ENCODE assay signal across 15 cellular contexts in the genomic region with DNA sequence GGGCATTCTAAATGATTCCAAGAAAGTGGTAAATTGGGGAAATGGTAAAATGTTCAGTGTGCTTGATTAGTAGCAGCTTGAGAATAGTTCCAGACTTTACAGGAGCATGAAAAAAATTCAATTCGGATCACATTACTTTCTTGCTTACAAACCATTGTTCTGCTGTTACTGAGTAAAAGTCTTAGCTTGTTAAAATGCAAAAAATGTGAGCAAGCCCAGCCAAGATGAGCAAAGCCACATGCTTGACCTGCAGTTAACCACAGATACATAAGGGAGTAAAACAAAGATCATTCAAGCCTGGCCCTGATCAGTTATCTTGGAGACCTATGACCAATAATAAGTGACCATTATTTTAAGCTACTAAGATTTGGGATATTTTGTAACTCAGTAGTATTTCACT.
DNase-seq lines count a peak whose midpoint lies in the region; ATAC-seq and TF ChIP-seq lines count a peak whose summit lies in the region.
"Had no signal": no experiment of that assay in that cellular context is flagged by ENCODE, and none has a peak within 500 bp of the region (broad histone marks: within the 10 kb centered on the region; RNA-seq: fewer than 3 reads in every experiment).

No MANE protein-coding gene starts in this region.

- no CpG with 5 or more reads among the region's 1 CpG for WGBS in mesenchymal stem cell

- H3K4me1 Mint-ChIP-seq in activated T-cell treated with anti-CD3 and anti-CD28 coated beads, Interleukin-2, amount 50 U/mL, for 72 hours (ENCODE audit: low read depth): no peaks in the 10 kb centered on the region

- H3K4me3 Mint-ChIP-seq in activated T-cell treated with anti-CD3 and anti-CD28 coated beads, Interleukin-2, amount 50 U/mL, for 72 hours: no peak overlapping the region

- no peaks in the 10 kb centered on the region for H3K36me3 ChIP-seq in mesenchymal stem cell (ENCODE audit: control insufficient read depth in 1 of 2, insufficient read depth in 2 of 2, low read depth in 1 of 2, low read length in 2 of 2)
- H3K36me3 ChIP-seq: transverse colon had no signal

- H3K23ac ChIP-seq in mesenchymal stem cell (ENCODE audit: low read length in 2 of 2): no peak overlapping the region

- no peak overlapping the region for H3K4ac ChIP-seq in mesenchymal stem cell (ENCODE audit: low read depth in 1 of 2, low read length in 2 of 2)

- no peaks in the 10 kb centered on the region for H3K9me3 ChIP-seq in mesenchymal stem cell (ENCODE audit: control insufficient read depth, low read length)
- H3K9me3 ChIP-seq: transverse colon had no signal

- H3K27me3 Mint-ChIP-seq in activated T-cell treated with anti-CD3 and anti-CD28 coated beads, Interleukin-2, amount 50 U/mL, for 72 hours (ENCODE audit: low read depth): peaks cover 4% of the 10 kb centered on the region

- no peak overlapping the region for H3K27ac Mint-ChIP-seq in activated naive CD4-positive, alpha-beta T cell treated with anti-CD3 and anti-CD28 coated beads, Interleukin-2, amount 50 U/mL, for 72 hours
- no peak overlapping the region for H3K27ac Mint-ChIP-seq in activated T-cell treated with anti-CD3 and anti-CD28 coated beads, Interleukin-2, amount 50 U/mL, for 72 hours

- no peak overlapping the region for H2BK120ac ChIP-seq in mesenchymal stem cell (ENCODE audit: low read depth, low read length)

- no peak for ATAC-seq in activated naive CD4-positive, alpha-beta T cell treated with anti-CD3 and anti-CD28 coated beads, Interleukin-2, amount 50 U/mL, for 72 hours
- ATAC-seq in activated T-cell treated with anti-CD3 and anti-CD28 coated beads, Interleukin-2, amount 50 U/mL, for 72 hours (replicated peaks in 1 of 2): no peak
- ATAC-seq: Right ventricle myocardium inferior had no signal

- H2BK12ac ChIP-seq in mesenchymal stem cell (ENCODE audit: low read length in 2 of 2): no peak overlapping the region

- no peak overlapping the region for H3K9ac ChIP-seq in mesenchymal stem cell (ENCODE audit: low read length)

- H3K36me3 Mint-ChIP-seq in activated naive CD4-positive, alpha-beta T cell treated with anti-CD3 and anti-CD28 coated beads, Interleukin-2, amount 50 U/mL, for 72 hours: no peaks in the 10 kb centered on the region
- H3K36me3 Mint-ChIP-seq in activated T-cell treated with anti-CD3 and anti-CD28 coated beads, Interleukin-2, amount 50 U/mL, for 72 hours (ENCODE audit: insufficient read depth in 2 of 2): no peaks in the 10 kb centered on the region

- H3K9me3 Mint-ChIP-seq in activated naive CD4-positive, alpha-beta T cell treated with anti-CD3 and anti-CD28 coated beads, Interleukin-2, amount 50 U/mL, for 72 hours: peaks cover 0 to 4% of the 10 kb centered on the region in 2 donors
- H3K9me3 Mint-ChIP-seq in activated T-cell treated with anti-CD3 and anti-CD28 coated beads, Interleukin-2, amount 50 U/mL, for 72 hours: peaks cover 5 to 9% of the 10 kb centered on the region in 2 donors

- H2BK15ac ChIP-seq in mesenchymal stem cell (ENCODE audit: low read depth, poor library complexity, severe bottlenecking): no peak overlapping the region

- H2AK5ac ChIP-seq in mesenchymal stem cell (ENCODE audit: low read length, severe bottlenecking): no peak overlapping the region

- in situ Hi-C loops in Caki2 (cut with HindIII; ENCODE audit: low pct_unique_long_range_greater_than_20kb, low sequenced_read_pairs): no loop called here

- no peak for TF ChIP-seq RAD21 in Ishikawa (IDR thresholded peaks at IDR 0.05; ENCODE audit: low read depth)

- H3K4me3 ChIP-seq in choroid plexus epithelial cell (ENCODE audit: low read depth, low read length) (no peak overlapping the region), mesenchymal stem cell (ENCODE audit: insufficient read depth in 1 of 2, low read depth in 1 of 2, low read length in 2 of 2) (no peak overlapping the region)
- H3K4me3 ChIP-seq: transverse colon had no signal

- H3K27ac ChIP-seq in mesenchymal stem cell (ENCODE audit: low read length, poor library complexity, severe bottlenecking): peak overlapping the region; percentile 41
- H3K27ac ChIP-seq: C4-2B, transverse colon had no signal

- no peak overlapping the region for H3K4me2 ChIP-seq in mesenchymal stem cell (ENCODE audit: low read length, poor library complexity, severe bottlenecking)

- TF ChIP-seq EP300 in Ishikawa (IDR thresholded peaks at IDR 0.05; ENCODE audit: borderline replicate concordance): peak; percentile 53; the same call in 1 of the 2 replicates

- H2AFZ ChIP-seq in mesenchymal stem cell (ENCODE audit: low read depth, low read length): no peak overlapping the region

- no peak for TF ChIP-seq CTCF in choroid plexus epithelial cell (conservative IDR thresholded peaks at IDR 0.05; ENCODE audit: low read depth, low read length)

- H3K27me3 ChIP-seq in mesenchymal stem cell (ENCODE audit: control insufficient read depth in 1 of 2, insufficient read depth in 1 of 2, low read length in 2 of 2): no peaks in the 10 kb centered on the region
- H3K27me3 ChIP-seq: transverse colon had no signal

- peak; percentile 64 for DNase-seq in Caki2 (ENCODE audit: low read depth)
- DNase-seq in choroid plexus epithelial cell (ENCODE audit: low read depth): peak; percentile 81
- peak; percentile 37 for DNase-seq in mesenchymal stem cell
- no peak for DNase-seq in NOMO-1 treated with DMSO at 0.1 percent for 48 hours (lab: John Stamatoyannopoulos, UW; ENCODE audit: unreplicated experiment)
- DNase-seq in activated naive CD4-positive, alpha-beta T cell treated with anti-CD3 and anti-CD28 coated beads, Interleukin-2, amount 50 U/mL, for 72 hours (ENCODE audit: low spot score in 2 of 2): no peak
- no peak for DNase-seq in activated effector memory CD4-positive, alpha-beta T cell treated with Interleukin-2 at 50 U/mL for 16 hours
- no peak for DNase-seq in activated T-cell treated with anti-CD3 and anti-CD28 coated beads, Interleukin-2, amount 50 U/mL, for 72 hours
- DNase-seq: activated CD4-positive, alpha-beta T cell treated with anti-CD3 and anti-CD28 coated beads, Interleukin-2, amount 50 U/mL, for 1 hour; amygdala; NCI-H187 treated with DMSO at 0.1 percent for 48 hours; NCI-H748 treated with DMSO at 0.1 percent for 48 hours; transverse colon had no signal

- no peaks in the 10 kb centered on the region for H3K79me1 ChIP-seq in mesenchymal stem cell (replicated peaks; ENCODE audit: low read length, poor library complexity, severe bottlenecking)

- H3K14ac ChIP-seq in mesenchymal stem cell (ENCODE audit: low read length in 2 of 2): no peak overlapping the region

- no peak overlapping the region for H3K18ac ChIP-seq in mesenchymal stem cell (ENCODE audit: low read depth in 1 of 2, low read length in 2 of 2)

- H4K8ac ChIP-seq in mesenchymal stem cell (ENCODE audit: low read length): no peak overlapping the region

- no peak overlapping the region for H4K91ac ChIP-seq in mesenchymal stem cell (ENCODE audit: low read length)

- no peaks in the 10 kb centered on the region for H3K4me1 ChIP-seq in mesenchymal stem cell (ENCODE audit: control insufficient read depth, insufficient read depth, low read depth, low read length)
- H3K4me1 ChIP-seq: transverse colon had no signal

- no peak overlapping the region for H2BK5ac ChIP-seq in mesenchymal stem cell (ENCODE audit: low read depth, low read length, poor library complexity, severe bottlenecking)

TF ChIP-seq in Ishikawa, 13 proteins besides CTCF, POLR2A, EP300 and RAD21:
- 0 out of 2 replicates have a peak, but pooled peaks have one; percentile 13 for TF ChIP-seq NFIC (IDR thresholded peaks at IDR 0.05)
- peak; percentile 72 for TF ChIP-seq TEAD4 (IDR thresholded peaks at IDR 0.05)
- TF ChIP-seq FOXM1 (IDR thresholded peaks at IDR 0.05; ENCODE audit: borderline replicate concordance, low read depth): no peak

Comparison
In these comparisons a context has a peak if more than half of its experiments do, and no peak if none do; other contexts are left out.
1. DNase-seq: peak in Caki2 (single experiment), choroid plexus epithelial cell (single experiment) and mesenchymal stem cell (single experiment); none in NOMO-1 treated with DMSO at 0.1 percent for 48 hours (single experiment), activated naive CD4-positive, alpha-beta T cell treated with anti-CD3 and anti-CD28 coated beads, Interleukin-2, amount 50 U/mL, for 72 hours (0 of 2), activated effector memory CD4-positive, alpha-beta T cell treated with Interleukin-2 at 50 U/mL for 16 hours (single experiment) and activated T-cell treated with anti-CD3 and anti-CD28 coated beads, Interleukin-2, amount 50 U/mL, for 72 hours (0 of 2).